In the genomic region with DNA sequence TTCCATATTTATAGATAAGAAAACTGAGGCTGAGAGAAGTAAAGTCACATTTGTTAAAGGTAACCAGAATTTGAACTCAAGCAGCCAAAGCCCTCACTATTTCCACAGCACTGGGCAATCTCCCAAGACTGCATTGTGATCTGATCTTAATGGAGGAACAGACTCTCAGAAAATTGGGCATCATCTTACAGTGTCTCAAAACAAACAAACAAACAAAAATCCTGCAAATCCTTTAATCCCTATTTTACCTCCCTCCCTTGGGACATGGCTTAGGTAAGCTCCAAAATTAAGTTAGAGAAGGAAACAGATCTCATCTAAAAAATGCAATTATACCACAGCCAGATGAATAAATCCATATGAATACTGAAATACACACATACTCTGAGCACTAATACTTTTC, we compare ENCODE assay signal across 22 cellular contexts. TPM values are rescaled to one million over a fixed set of nuclear protein-coding genes. Genes with fewer than 3 reads are reported as not detected.
DNase-seq lines count a peak whose midpoint lies in the region; ATAC-seq and TF ChIP-seq lines count a peak whose summit lies in the region.
"Had no signal": no experiment of that assay in that cellular context is flagged by ENCODE, and none has a peak within 500 bp of the region (broad histone marks: within the 10 kb centered on the region; RNA-seq: fewer than 3 reads in every experiment).

No MANE protein-coding gene starts in this region.

- no peak for ATAC-seq in PC-3
- no peak for ATAC-seq in stimulated activated effector memory CD8-positive, alpha-beta T cell treated with anti-CD3 and anti-CD28 coated beads, Interleukin-12 subunit alpha, Interleukin-12 subunit beta, amount 100 ng/mL, for 72 hours
- no peak for ATAC-seq in HG03442 (IDR thresholded peaks at IDR 0.05; ENCODE audit: unreplicated experiment)
- ATAC-seq: left colon had no signal

- no peak overlapping the region for H3K4me3 ChIP-seq in breast epithelium
- H3K4me3 ChIP-seq in PC-3 (ENCODE audit: low read length): peak overlapping the region; percentile 42; the same call in 1 of the 2 replicates
- H3K4me3 ChIP-seq in fibroblast of the aortic adventitia (ENCODE audit: low read depth, low read length): no peak overlapping the region
- H3K4me3 ChIP-seq: SJCRH30 had no signal

- H3K4me1 Mint-ChIP-seq in MCF 10A (ENCODE audit: insufficient read depth, unreplicated experiment): peaks cover 27% of the 10 kb centered on the region
- peaks cover 27% of the 10 kb centered on the region for H3K4me1 Mint-ChIP-seq in stimulated activated effector memory CD8-positive, alpha-beta T cell treated with anti-CD3 and anti-CD28 coated beads, Interleukin-12 subunit alpha, Interleukin-12 subunit beta, amount 100 ng/mL, for 72 hours

- H3K27ac ChIP-seq in breast epithelium (no peak overlapping the region), PC-3 (ENCODE audit: low read length) (no peak overlapping the region)
- H3K27ac ChIP-seq: brain microvascular endothelial cell, HL-60, SJCRH30 had no signal

- peak overlapping the region; percentile 52 for H2AFZ ChIP-seq in PC-3 (ENCODE audit: low read length)

- H3K9me2 ChIP-seq in PC-3 (replicated peaks; ENCODE audit: low read length): no peaks in the 10 kb centered on the region

- H3K79me2 ChIP-seq in PC-3 (ENCODE audit: low read length): no peaks in the 10 kb centered on the region

- no TSS peak for BruUV-seq in MCF 10A (replicated peaks; lab: Mats Ljungman, UMichigan)
- no TSS peak for BruUV-seq in PC-3 (replicated peaks; lab: Mats Ljungman, UMichigan)

- no peak overlapping the region for H3K4me3 Mint-ChIP-seq in MCF 10A (ENCODE audit: unreplicated experiment)
- peak overlapping the region; percentile 25 for H3K4me3 Mint-ChIP-seq in stimulated activated effector memory CD8-positive, alpha-beta T cell treated with anti-CD3 and anti-CD28 coated beads, Interleukin-12 subunit alpha, Interleukin-12 subunit beta, amount 100 ng/mL, for 72 hours
- H3K4me3 Mint-ChIP-seq: activated CD8-positive, alpha-beta T cell treated with anti-CD3 and anti-CD28 coated beads for 36 hours; activated naive CD8-positive, alpha-beta T cell; neural crest cell; T-helper 17 cell had no signal

- CTCF ChIA-PET in MCF 10A (lab: Yijun Ruan, JAX) (interaction anchor here (0.6 to 6.1 kb wide), 22 partner anchors 8 to 1532 kb away, joined by 3 to 74 read pairs (median 3); a partner anchor contains a TSS), PC-3 (lab: Charles Lee) (interaction anchor here (0.7 kb wide), 1 partner anchor 53 kb away, joined by 4 read pairs; no protein-coding TSS in a partner anchor)

- TF ChIP-seq CTCF in MCF 10A (IDR thresholded peaks at IDR 0.05; ENCODE audit: unreplicated experiment): no peak
- TF ChIP-seq CTCF in breast epithelium (IDR thresholded peaks at IDR 0.05): no peak
- no peak for TF ChIP-seq CTCF in PC-3 (conservative IDR thresholded peaks at IDR 0.05; ENCODE audit: low read depth, low read length)
- TF ChIP-seq CTCF in fibroblast of the aortic adventitia (IDR thresholded peaks at IDR 0.05; ENCODE audit: insufficient read depth, low read length): no peak

- peak overlapping the region; percentile 67 for H3K4me2 ChIP-seq in PC-3 (ENCODE audit: low read length)

- H3K36me3 Mint-ChIP-seq in MCF 10A (ENCODE audit: insufficient read depth, unreplicated experiment): no peaks in the 10 kb centered on the region
- H3K36me3 Mint-ChIP-seq in stimulated activated effector memory CD8-positive, alpha-beta T cell treated with anti-CD3 and anti-CD28 coated beads, Interleukin-12 subunit alpha, Interleukin-12 subunit beta, amount 100 ng/mL, for 72 hours: no peaks in the 10 kb centered on the region
- H3K36me3 Mint-ChIP-seq: activated naive CD8-positive, alpha-beta T cell; IgD-negative memory B cell had no signal

- no peaks in the 10 kb centered on the region for H3K4me1 ChIP-seq in breast epithelium
- no peaks in the 10 kb centered on the region for H3K4me1 ChIP-seq in PC-3 (ENCODE audit: insufficient read depth, low read length)
- H3K4me1 ChIP-seq: SJCRH30 had no signal

- H3K27ac Mint-ChIP-seq in MCF 10A (ENCODE audit: low read depth, unreplicated experiment): no peak overlapping the region
- no peak overlapping the region for H3K27ac Mint-ChIP-seq in stimulated activated effector memory CD8-positive, alpha-beta T cell treated with anti-CD3 and anti-CD28 coated beads, Interleukin-12 subunit alpha, Interleukin-12 subunit beta, amount 100 ng/mL, for 72 hours
- H3K27ac Mint-ChIP-seq: activated CD8-positive, alpha-beta T cell treated with anti-CD3 and anti-CD28 coated beads for 36 hours; activated naive CD8-positive, alpha-beta T cell; activated T-cell treated with anti-CD3 and anti-CD28 coated beads, Interleukin-2, amount 50 U/mL, for 72 hours; CD4-positive, CD25-positive, alpha-beta regulatory T cell; IgD-negative memory B cell had no signal

- H3K9me3 ChIP-seq in breast epithelium (no peaks in the 10 kb centered on the region), PC-3 (ENCODE audit: low read length) (no peaks in the 10 kb centered on the region)
- H3K9me3 ChIP-seq: SJCRH30 had no signal

- H4K20me1 ChIP-seq in PC-3 (ENCODE audit: low read length): no peaks in the 10 kb centered on the region

- peak; percentile 19 for DNase-seq in MCF 10A (ENCODE audit: unreplicated experiment)
- DNase-seq in breast epithelium (ENCODE audit: low spot score in 2 of 2): no peak
- no peak for DNase-seq in PC-3
- peak; percentile 55 for DNase-seq in fibroblast of the aortic adventitia (ENCODE audit: low read depth)
- DNase-seq in stimulated activated effector memory CD8-positive, alpha-beta T cell treated with anti-CD3 and anti-CD28 coated beads, Interleukin-12 subunit alpha, Interleukin-12 subunit beta, amount 100 ng/mL, for 72 hours (ENCODE audit: low spot score in 2 of 2): no peak
- DNase-seq in activated naive CD4-positive, alpha-beta T cell treated with Interleukin-2 at 50 U/mL for 16 hours: no peak
- DNase-seq in activated T-cell treated with anti-CD3 and anti-CD28 coated beads for 4 hours: no peak
- DNase-seq: brain microvascular endothelial cell, DMS153, NCI-H187 treated with DMSO at 0.1 percent for 48 hours, NCI-H446 treated with DMSO at 0.1 percent for 48 hours had no signal

- H3K36me3 ChIP-seq in breast epithelium: no peaks in the 10 kb centered on the region
- no peaks in the 10 kb centered on the region for H3K36me3 ChIP-seq in PC-3 (ENCODE audit: low read depth, low read length)
- H3K36me3 ChIP-seq: brain microvascular endothelial cell, SJCRH30 had no signal

- H3F3A ChIP-seq in PC-3 (ENCODE audit: low read length, unreplicated experiment): no peaks in the 10 kb centered on the region

- POLR2A ChIA-PET in MCF 10A (lab: Yijun Ruan, JAX) (interaction anchor here (0.5 to 1.5 kb wide), 5 partner anchors 45 to 251 kb away, joined by 3 to 4 read pairs (median 3); no protein-coding TSS in a partner anchor), PC-3 (lab: Charles Lee; ENCODE audit: unreplicated experiment) (no interaction called here)

- H3K27me3 ChIP-seq in breast epithelium (no peaks in the 10 kb centered on the region), PC-3 (ENCODE audit: low read length) (no peaks in the 10 kb centered on the region)
- H3K27me3 ChIP-seq: brain microvascular endothelial cell, SJCRH30 had no signal

- no peaks in the 10 kb centered on the region for H3K9me3 Mint-ChIP-seq in MCF 10A (ENCODE audit: unreplicated experiment)
- no peaks in the 10 kb centered on the region for H3K9me3 Mint-ChIP-seq in stimulated activated effector memory CD8-positive, alpha-beta T cell treated with anti-CD3 and anti-CD28 coated beads, Interleukin-12 subunit alpha, Interleukin-12 subunit beta, amount 100 ng/mL, for 72 hours
- H3K9me3 Mint-ChIP-seq: activated CD8-positive, alpha-beta T cell treated with anti-CD3 and anti-CD28 coated beads for 36 hours; activated T-cell treated with anti-CD3 and anti-CD28 coated beads, Interleukin-2, amount 50 U/mL, for 72 hours; CD4-positive, CD25-positive, alpha-beta regulatory T cell; IgD-negative memory B cell; neural crest cell had no signal

- TF ChIP-seq POLR2A in breast epithelium (IDR thresholded peaks at IDR 0.05): no peak

- H3K9ac ChIP-seq in PC-3 (ENCODE audit: low read length): no peak overlapping the region

- intact Hi-C loops in MCF 10A (cut with micrococcal nuclease) (loop anchor here (1.0 to 5.0 kb wide), 2 partner anchors 57 to 329 kb away; a partner anchor contains a TSS), breast epithelium (cut with DNase I; ENCODE audit: low total_unique reads) (no loop called here), PC-3 (cut with micrococcal nuclease) (loop anchor here (5.0 kb wide), 1 partner anchor 58 kb away; a partner anchor contains a TSS)

- no peaks in the 10 kb centered on the region for H3K27me3 Mint-ChIP-seq in MCF 10A (ENCODE audit: insufficient read depth, unreplicated experiment)

RNA-seq across cellular contexts. Expression of a gene that starts 57.5 kb away (rescaled TPM):
- total RNA-seq in MCF 10A (2022) (17.2 and 25.9 TPM in 2 replicates), breast epithelium (10 to 100 TPM; 28.2 to 32.3 (median 31.0) TPM), PC-3 (2014; rRNA removed) (3.7 and 4.6 TPM in 2 replicates), fibroblast of the aortic adventitia (ENCODE audit: low replicate concordance) (36.6 and 54.7 TPM in 2 replicates)

RNA-seq across cellular contexts. Expression of a gene that starts 58.9 kb away (rescaled TPM):
- total RNA-seq in MCF 10A (2022) (23.4 and 29.2 TPM in 2 replicates), breast epithelium (10 to 100 TPM; 14.9 to 27.8 (median 18.0) TPM), PC-3 (2014; rRNA removed) (21.7 and 28.0 TPM in 2 replicates), fibroblast of the aortic adventitia (ENCODE audit: low replicate concordance) (31.8 and 71.7 TPM in 2 replicates)

Comparison
In these comparisons a context has a peak if more than half of its experiments do, and no peak if none do; other contexts are left out.
1. DNase-seq: peak in MCF 10A (single experiment) and fibroblast of the aortic adventitia (single experiment); none in breast epithelium (0 of 2), PC-3 (single experiment), stimulated activated effector memory CD8-positive, alpha-beta T cell treated with anti-CD3 and anti-CD28 coated beads, Interleukin-12 subunit alpha, Interleukin-12 subunit beta, amount 100 ng/mL, for 72 hours (0 of 2), activated naive CD4-positive, alpha-beta T cell treated with Interleukin-2 at 50 U/mL for 16 hours (single experiment) and activated T-cell treated with anti-CD3 and anti-CD28 coated beads for 4 hours (single experiment).